Comparison of ENCODE assay signal across 15 cellular contexts in genomic region chr22:23138584-23139469, GRCh38. TPM values are rescaled to one million over a fixed set of nuclear protein-coding genes. Genes with fewer than 3 reads are reported as not detected.
DNase-seq lines count a peak whose midpoint lies in the region; ATAC-seq and TF ChIP-seq lines count a peak whose summit lies in the region.
"Had no signal": no experiment of that assay in that cellular context is flagged by ENCODE, and none has a peak within 500 bp of the region (broad histone marks: within the 10 kb centered on the region; RNA-seq: fewer than 3 reads in every experiment).

No MANE protein-coding gene starts in this region.

- intact Hi-C loops in CD14-positive monocyte (cut with micrococcal nuclease), result no loop called here
- intact Hi-C loops in activated CD8-positive, alpha-beta T cell treated with anti-CD3 and anti-CD28 coated beads for 36 hours (cut with micrococcal nuclease), result no loop called here
- intact Hi-C loops in naive thymus-derived CD4-positive, alpha-beta T cell (cut with micrococcal nuclease), result no loop called here

- H3K27me3 ChIP-seq in naive thymus-derived CD4-positive, alpha-beta T cell (ENCODE audit: control insufficient read depth in 2 of 2, insufficient read depth in 2 of 2, low read length in 2 of 2), result no peaks in the 10 kb centered on the region
- H3K27me3 ChIP-seq: breast epithelium, pancreas had no signal

- CTCF ChIA-PET in activated CD8-positive, alpha-beta T cell treated with anti-CD3 and anti-CD28 coated beads for 36 hours (lab: Charles Lee), result interaction anchor here (0.9 to 2.4 kb wide), 11 partner anchors 11 to 255 kb away, joined by 3 to 14 read pairs (median 6); partner anchors contain the start of gene GNAZ
- CTCF ChIA-PET in naive thymus-derived CD4-positive, alpha-beta T cell (lab: Charles Lee), result interaction anchor here (1.1 to 2.2 kb wide), 4 partner anchors 11 to 184 kb away, joined by 3 to 11 read pairs (median 4); no protein-coding TSS in a partner anchor

- peaks cover under 1 to 6% (median 2%) of the 10 kb centered on the region in 3 donors for H3K27me3 Mint-ChIP-seq in CD14-positive monocyte (ENCODE audit: low read depth in 3 of 3)
- no peaks in the 10 kb centered on the region for H3K27me3 Mint-ChIP-seq in activated CD8-positive, alpha-beta T cell treated with anti-CD3 and anti-CD28 coated beads for 36 hours
- peaks cover 0 to 4% (median 0%) of the 10 kb centered on the region in 5 donors for H3K27me3 Mint-ChIP-seq in naive thymus-derived CD4-positive, alpha-beta T cell

- no peak overlapping the region for H3K4me3 Mint-ChIP-seq in CD14-positive monocyte
- no peak overlapping the region for H3K4me3 Mint-ChIP-seq in activated CD8-positive, alpha-beta T cell treated with anti-CD3 and anti-CD28 coated beads for 36 hours
- peak overlapping the region; percentile 1 to 83 (median 72) for H3K4me3 Mint-ChIP-seq in naive thymus-derived CD4-positive, alpha-beta T cell

- H3K4me1 Mint-ChIP-seq in CD14-positive monocyte, result peaks cover 29% of the 10 kb centered on the region
- H3K4me1 Mint-ChIP-seq in activated CD8-positive, alpha-beta T cell treated with anti-CD3 and anti-CD28 coated beads for 36 hours (ENCODE audit: low read depth), result peaks cover 67% of the 10 kb centered on the region
- peaks cover 26 to 64% (median 55%) of the 10 kb centered on the region in 7 donors for H3K4me1 Mint-ChIP-seq in naive thymus-derived CD4-positive, alpha-beta T cell

- H3K9me3 Mint-ChIP-seq in CD14-positive monocyte, result no peaks in the 10 kb centered on the region
- H3K9me3 Mint-ChIP-seq in activated CD8-positive, alpha-beta T cell treated with anti-CD3 and anti-CD28 coated beads for 36 hours, result no peaks in the 10 kb centered on the region
- H3K9me3 Mint-ChIP-seq in naive thymus-derived CD4-positive, alpha-beta T cell, result peaks cover 0 to 2% (median 0%) of the 10 kb centered on the region in 11 donors

- H3K36me3 Mint-ChIP-seq in CD14-positive monocyte, result no peaks in the 10 kb centered on the region
- no peaks in the 10 kb centered on the region for H3K36me3 Mint-ChIP-seq in activated CD8-positive, alpha-beta T cell treated with anti-CD3 and anti-CD28 coated beads for 36 hours (ENCODE audit: low read depth)
- no peaks in the 10 kb centered on the region for H3K36me3 Mint-ChIP-seq in naive thymus-derived CD4-positive, alpha-beta T cell

- DNase-seq in CD14-positive monocyte (ENCODE audit: low spot score) (no peak), GM12865 (ENCODE audit: low read depth) (peak; percentile 31), NCI-H2081 (lab: John Stamatoyannopoulos, UW) (no peak), inferior parietal cortex (ENCODE audit: extremely low spot score) (no peak)
- no peak for DNase-seq in activated CD8-positive, alpha-beta T cell treated with anti-CD3 and anti-CD28 coated beads for 36 hours
- no peak for DNase-seq in naive thymus-derived CD4-positive, alpha-beta T cell
- no peak for DNase-seq in effector CD4-positive, alpha-beta T cell
- DNase-seq: activated CD8-positive, alpha-beta memory T cell treated with anti-CD3 and anti-CD28 coated beads, Interleukin-2, amount 50 U/mL, for 4 hours; COR-L47; pancreas; PC-9 had no signal

- H3K4me3 ChIP-seq in GM12865 (ENCODE audit: low read depth, low read length), result peak overlapping the region; percentile 26
- peak overlapping the region; percentile 44 for H3K4me3 ChIP-seq in naive thymus-derived CD4-positive, alpha-beta T cell (ENCODE audit: low read length)
- H3K4me3 ChIP-seq: breast epithelium, pancreas, PC-9 had no signal

- POLR2A ChIA-PET in activated CD8-positive, alpha-beta T cell treated with anti-CD3 and anti-CD28 coated beads for 36 hours (lab: Charles Lee), result no interaction called here
- POLR2A ChIA-PET in naive thymus-derived CD4-positive, alpha-beta T cell (lab: Charles Lee), result interaction anchor here (1.4 kb wide), 1 partner anchor 19 kb away, joined by 4 read pairs; no protein-coding TSS in a partner anchor

- ATAC-seq in activated CD8-positive, alpha-beta T cell treated with anti-CD3 and anti-CD28 coated beads for 36 hours, result no peak
- ATAC-seq in naive thymus-derived CD4-positive, alpha-beta T cell, result no peak
- no peak for ATAC-seq in HG02623 (IDR thresholded peaks at IDR 0.05; ENCODE audit: unreplicated experiment)
- ATAC-seq: pancreas had no signal

- peak overlapping the region; percentile 72 for H3K27ac ChIP-seq in naive thymus-derived CD4-positive, alpha-beta T cell (ENCODE audit: low read depth, low read length)
- H3K27ac ChIP-seq: pancreas, PC-9 had no signal

- no peaks in the 10 kb centered on the region for H3K9me3 ChIP-seq in naive thymus-derived CD4-positive, alpha-beta T cell (ENCODE audit: control insufficient read depth in 2 of 3, low read length in 3 of 3)
- H3K9me3 ChIP-seq: breast epithelium, pancreas had no signal

- H3K36me3 ChIP-seq in naive thymus-derived CD4-positive, alpha-beta T cell (ENCODE audit: control insufficient read depth in 2 of 3, insufficient read depth in 3 of 3, low read length in 3 of 3), result no peaks in the 10 kb centered on the region
- H3K36me3 ChIP-seq: breast epithelium, pancreas had no signal

- H3K4me1 ChIP-seq in naive thymus-derived CD4-positive, alpha-beta T cell (ENCODE audit: control insufficient read depth in 2 of 2, insufficient read depth in 2 of 2, low read length in 2 of 2), result peaks cover 57 to 72% of the 10 kb centered on the region in 2 donors
- H3K4me1 ChIP-seq: breast epithelium had no signal

- H3K27ac Mint-ChIP-seq in CD14-positive monocyte, result peak overlapping the region in 5 of 7 donors; percentile 84 to 90 (median 86)
- H3K27ac Mint-ChIP-seq in activated CD8-positive, alpha-beta T cell treated with anti-CD3 and anti-CD28 coated beads for 36 hours, result peak overlapping the region; percentile 90
- H3K27ac Mint-ChIP-seq in naive thymus-derived CD4-positive, alpha-beta T cell, result peak overlapping the region; percentile 91 to 99 (median 96)

- TF ChIP-seq CTCF in CD14-positive monocyte (IDR thresholded peaks at IDR 0.05) (no peak), GM12865 (IDR thresholded peaks at IDR 0.05; ENCODE audit: insufficient read depth, low read depth, low read length, missing control alignments) (no peak)
- TF ChIP-seq CTCF in activated CD8-positive, alpha-beta T cell treated with anti-CD3 and anti-CD28 coated beads for 36 hours (IDR thresholded peaks at IDR 0.05), result no peak

RNA-seq across cellular contexts. Expression of gene RSPH14, which starts 3.0 kb away (rescaled TPM):
- polyA plus RNA-seq in CD14-positive monocyte, result not detected
- not detected for total RNA-seq in activated CD8-positive, alpha-beta T cell treated with anti-CD3 and anti-CD28 coated beads for 36 hours
- total RNA-seq in naive thymus-derived CD4-positive, alpha-beta T cell, result 1 to 10 TPM in 1 of 5 experiments, under 1 TPM in 1, not detected in 3; 0.81 to 1.3 TPM
- polyA plus RNA-seq in naive thymus-derived CD4-positive, alpha-beta T cell, result under 1 TPM in 1 of 2 donors, not detected in 1; 0.38 TPM
- total RNA-seq: endothelial cell of umbilical vein, LHCN-M2 had no signal
- polyA plus RNA-seq: endothelial cell of umbilical vein had no signal

RNA-seq across cellular contexts. Expression of gene RAB36, which starts 6.5 kb away (rescaled TPM):
- polyA plus RNA-seq in CD14-positive monocyte, result under 1 TPM; 0.37 to 0.78 TPM
- under 1 TPM; 0.20 to 0.22 TPM for total RNA-seq in activated CD8-positive, alpha-beta T cell treated with anti-CD3 and anti-CD28 coated beads for 36 hours
- total RNA-seq in naive thymus-derived CD4-positive, alpha-beta T cell, result 1 to 10 TPM in 1 of 5 experiments, under 1 TPM in 4; 0.10 to 1.2 (median 0.38) TPM
- polyA plus RNA-seq in naive thymus-derived CD4-positive, alpha-beta T cell, result under 1 TPM; 0.40 to 0.54 TPM

RNA-seq across cellular contexts. Expression of gene BCR, which starts 41.5 kb away (rescaled TPM):
- polyA plus RNA-seq in CD14-positive monocyte, result under 1 TPM; 0.97 TPM
- total RNA-seq in activated CD8-positive, alpha-beta T cell treated with anti-CD3 and anti-CD28 coated beads for 36 hours, result 10 to 100 TPM; 30.4 to 32.0 TPM
- 100 to 1,000 TPM in 1 of 5 experiments, 10 to 100 TPM in 4; 56.2 to 103 (median 94.3) TPM for total RNA-seq in naive thymus-derived CD4-positive, alpha-beta T cell
- 10 to 100 TPM in 1 of 2 donors, 1 to 10 TPM in 1; 6.1 to 19.1 TPM for polyA plus RNA-seq in naive thymus-derived CD4-positive, alpha-beta T cell

Comparison
In these comparisons a context has a peak if more than half of its experiments do, and no peak if none do; other contexts are left out.
1. H3K4me3 Mint-ChIP-seq: peak in naive thymus-derived CD4-positive, alpha-beta T cell (10 of 10); none in CD14-positive monocyte (0 of 2) and activated CD8-positive, alpha-beta T cell treated with anti-CD3 and anti-CD28 coated beads for 36 hours (single experiment).
2. Peak in every context shown above with its lines, with median percentiles within 50 percentile points of each other: H3K27ac Mint-ChIP-seq.